In the genomic region with DNA sequence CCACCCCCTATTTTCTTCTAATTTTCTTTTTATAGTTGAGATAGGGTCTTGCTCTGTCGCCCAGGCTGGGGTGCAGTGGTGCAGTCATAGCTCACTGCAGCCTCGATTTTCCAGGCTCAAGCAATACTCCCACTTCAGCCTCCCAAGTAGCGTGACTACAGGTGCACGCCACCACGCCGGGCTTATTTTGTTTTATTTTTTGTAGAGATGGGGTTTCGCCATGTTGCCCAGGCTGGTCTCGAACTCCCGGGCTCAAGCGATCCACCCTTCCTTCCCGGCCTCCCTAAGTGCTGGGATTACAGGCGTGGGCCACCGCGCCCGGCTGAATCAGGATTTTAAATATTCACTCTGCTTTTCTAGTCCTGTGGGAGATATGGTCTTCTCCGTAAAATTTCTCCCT, we compare ENCODE assay signal across 1 cellular context.
TF ChIP-seq lines count a peak whose summit lies in the region.

No MANE protein-coding gene starts in this region.

TF ChIP-seq in endothelial cell of umbilical vein, 7 proteins besides CTCF, POLR2A, EP300 and RAD21:
- no peak for TF ChIP-seq MYC (IDR thresholded peaks at IDR 0.05; ENCODE audit: low read depth, low read length)
